In genomic region chr13:109351236-109351635, GRCh38 we compare ENCODE assay signal across 20 cellular contexts.
A peak's percentile ranks its signal among the peaks of the same experiment; 100 is the strongest.
DNase-seq lines count a peak whose midpoint lies in the region; ATAC-seq, FAIRE-seq and TF ChIP-seq lines count a peak whose summit lies in the region.
"Had no signal": no experiment of that assay in that cellular context is flagged by ENCODE, and none has a peak within 500 bp of the region (broad histone marks: within the 10 kb centered on the region; RNA-seq: fewer than 3 reads in every experiment).

No MANE protein-coding gene starts in this region.

- TF ChIP-seq RAD21 in GM12878 (IDR thresholded peaks at IDR 0.05; ENCODE audit: insufficient read depth, low read depth, low read length), result no peak

- H2AFZ ChIP-seq in GM12878 (ENCODE audit: control insufficient read depth, low read depth, low read length) (no peak overlapping the region), GM23248 (no peak overlapping the region)

- intact Hi-C loops in GM12878 (cut with micrococcal nuclease; ENCODE audit: unreplicated experiment), result no loop called here
- intact Hi-C loops in kidney (cut with DNase I), result no loop called here

- 71% methylated on average over 1 of the region's 1 CpG for WGBS in GM12878 (ENCODE audit: insufficient coverage, insufficient replicate concordance, low lambda C conversion rate, missing lambda C conversion rate)
- WGBS in GM23248 (ENCODE audit: low coverage in 1 of 2, low lambda C conversion rate in 2 of 2, missing lambda C conversion rate in 2 of 2), 2 experiments, result 13 to 20% methylated on average over 1 of the region's 1 CpG

- H3K79me2 ChIP-seq in GM12878 (ENCODE audit: control insufficient read depth, insufficient read depth, low read length) (no peaks in the 10 kb centered on the region), GM23248 (ENCODE audit: insufficient read depth) (no peaks in the 10 kb centered on the region)

- no peak overlapping the region for H3K4me3 ChIP-seq in GM12878
- H3K4me3 ChIP-seq in kidney (ENCODE audit: low read length in 2 of 2), result no peak overlapping the region
- no peak overlapping the region for H3K4me3 ChIP-seq in GM23248
- H3K4me3 ChIP-seq: BLaER1, HAP-1 had no signal

- no peak for TF ChIP-seq CTCF in GM12878 (IDR thresholded peaks at IDR 0.05 in 2 of 3, conservative IDR thresholded peaks at IDR 0.05 in 1 of 3; ENCODE audit: control insufficient read depth in 2 of 3, extremely low read depth in 1 of 3, insufficient read depth in 1 of 3, low read depth in 3 of 3, low read length in 3 of 3)
- TF ChIP-seq CTCF in kidney (IDR thresholded peaks at IDR 0.05; ENCODE audit: borderline replicate concordance, extremely low read depth, insufficient read depth), result no peak

- POLR2A ChIA-PET in HEK293T (lab: Yijun Ruan, JAX), result no interaction called here
- POLR2A ChIA-PET in GM12878 (lab: Charles Lee), result no interaction called here

- no peaks in the 10 kb centered on the region for H3K4me1 ChIP-seq in GM12878 (ENCODE audit: control insufficient read depth, insufficient read depth, low read length)
- H3K4me1 ChIP-seq in kidney (ENCODE audit: control insufficient read depth in 1 of 2, insufficient read depth in 1 of 2, low read depth in 1 of 2, low read length in 2 of 2), result no peaks in the 10 kb centered on the region
- peaks cover 27% of the 10 kb centered on the region for H3K4me1 ChIP-seq in GM23248 (ENCODE audit: insufficient read depth)
- H3K4me1 ChIP-seq: BLaER1, Caco-2, HAP-1 had no signal

- H3K36me3 ChIP-seq in GM12878 (ENCODE audit: control insufficient read depth in 2 of 2, insufficient read depth in 2 of 2, low read length in 1 of 2) (no peaks in the 10 kb centered on the region), kidney (ENCODE audit: control insufficient read depth in 1 of 2, insufficient read depth in 2 of 2, low read length in 2 of 2) (no peaks in the 10 kb centered on the region), GM23248 (ENCODE audit: low read depth) (no peaks in the 10 kb centered on the region)
- H3K36me3 ChIP-seq: BLaER1, HAP-1 had no signal

- in situ Hi-C loops in GM12878 (cut with MboI) (no loop called here), GM23248 (cut with MboI) (no loop called here)

- H3F3A ChIP-seq in GM23248 (ENCODE audit: insufficient read depth), result peaks cover 26% of the 10 kb centered on the region

- RAD21 ChIA-PET in GM12878 (lab: Charles Lee; ENCODE audit: unreplicated experiment), result no interaction called here

- H3K27me3 ChIP-seq in GM12878 (replicated peaks in 1 of 2; ENCODE audit: control insufficient read depth in 2 of 2, insufficient read depth in 2 of 2, low read length in 1 of 2) (no peaks in the 10 kb centered on the region), GM23248 (replicated peaks; ENCODE audit: insufficient read depth) (no peaks in the 10 kb centered on the region)
- H3K27me3 ChIP-seq: BLaER1 had no signal

- SMC1A ChIA-PET in GM12878 (lab: Charles Lee; ENCODE audit: uncharacterized antibody, unreplicated experiment), result interaction anchor here (1.3 kb wide), 1 partner anchor 14 kb away, joined by 3 read pairs; no protein-coding TSS in a partner anchor

- H3K27ac ChIP-seq in GM12878 (ENCODE audit: control insufficient read depth, insufficient read depth) (no peak overlapping the region), kidney (ENCODE audit: low read depth in 2 of 2, low read length in 2 of 2) (no peak overlapping the region), GM23248 (no peak overlapping the region)
- H3K27ac ChIP-seq: BLaER1, C4-2B had no signal

- DNase-seq in HEK293T (ENCODE audit: extremely low spot score) (no peak), GM12878 (ENCODE audit: low read depth, low spot score) (no peak), kidney (no peak), GM23248 (no peak)
- DNase-seq: Caco-2; CD4-positive, CD25-positive, alpha-beta regulatory T cell; CD8-positive, alpha-beta T cell; DMS153; DND-41; GDM1; GOT3 had no signal

- BruUV-seq in GM12878 (replicated peaks; lab: Mats Ljungman, UMichigan), result no TSS peak

- H3K9me3 ChIP-seq in GM12878 (replicated peaks; ENCODE audit: control insufficient read depth, insufficient read depth, low read length), result no peaks in the 10 kb centered on the region
- no peaks in the 10 kb centered on the region for H3K9me3 ChIP-seq in kidney (ENCODE audit: control insufficient read depth in 1 of 2, low read length in 2 of 2)
- H3K9me3 ChIP-seq in GM23248 (ENCODE audit: low read depth), result no peaks in the 10 kb centered on the region
- H3K9me3 ChIP-seq: BLaER1, Caco-2, HAP-1 had no signal

- FAIRE-seq in G401.6 (lab: Jason Lieb, UNC) (peak; percentile 46), GM12878 (lab: Jason Lieb, UNC) (no peak), kidney (lab: Jason Lieb, UNC) (peak; percentile 90)
- FAIRE-seq: GM12891, GM18507 had no signal

- no peak for TF ChIP-seq POLR2A in GM12878 (IDR thresholded peaks at IDR 0.05; ENCODE audit: low read depth, low read length)

- no peaks in the 10 kb centered on the region for H4K20me1 ChIP-seq in GM12878 (ENCODE audit: control insufficient read depth, insufficient read depth)
- no peaks in the 10 kb centered on the region for H4K20me1 ChIP-seq in GM23248 (ENCODE audit: insufficient read depth)
- H4K20me1 ChIP-seq: BLaER1 had no signal

- H3K9me2 ChIP-seq in GM23248 (ENCODE audit: insufficient read depth), result no peaks in the 10 kb centered on the region

- H3K4me2 ChIP-seq in GM12878 (ENCODE audit: control insufficient read depth, insufficient read depth) (no peak overlapping the region), GM23248 (ENCODE audit: unreplicated experiment) (no peak overlapping the region)
- H3K4me2 ChIP-seq: BLaER1 had no signal

- CTCF ChIA-PET in HEK293T (lab: Yijun Ruan, JAX), result no interaction called here
- CTCF ChIA-PET in GM12878 (lab: Yijun Ruan, JAX), result no interaction called here

- H3K9ac ChIP-seq in GM12878 (ENCODE audit: control insufficient read depth, insufficient read depth, low read length) (no peak overlapping the region), kidney (ENCODE audit: low read length in 2 of 2) (no peak overlapping the region), GM23248 (no peak overlapping the region)
- H3K9ac ChIP-seq: BLaER1 had no signal

- no peak for TF ChIP-seq EP300 in GM12878 (IDR thresholded peaks at IDR 0.05; ENCODE audit: borderline replicate concordance in 1 of 2, control insufficient read depth in 1 of 2, low read depth in 2 of 2, low read length in 2 of 2)

- ATAC-seq in GM12878 (no peak), HG03097 (IDR thresholded peaks at IDR 0.05; ENCODE audit: low FRiP score, unreplicated experiment) (no peak), HG02623 (IDR thresholded peaks at IDR 0.05; ENCODE audit: unreplicated experiment) (no peak)
- no peak for ATAC-seq in activated CD4-positive, CD25-positive, alpha-beta regulatory T cell treated with anti-CD3 and anti-CD28 coated beads, Interleukin-2, amount 50 U/mL, for 24 hours
- ATAC-seq: CD8-positive, alpha-beta T cell had no signal

TF ChIP-seq in HEK293T, 16 proteins besides CTCF, POLR2A, EP300 and RAD21:
- TF ChIP-seq SUZ12 (IDR thresholded peaks at IDR 0.05) (no peak), FOXM1 (IDR thresholded peaks at IDR 0.05; ENCODE audit: borderline replicate concordance) (no peak), ELF4 (IDR thresholded peaks at IDR 0.05) (peak; percentile 51; the same call in 1 of the 2 replicates), PKNOX1 (IDR thresholded peaks at IDR 0.05) (no peak), NFRKB (IDR thresholded peaks at IDR 0.05) (no peak)
TF ChIP-seq in HEK293T: peak in this region for 1.

TF ChIP-seq in GM12878, 131 proteins besides CTCF, POLR2A, EP300 and RAD21 (continues in another document):
- TF ChIP-seq MLLT1 (IDR thresholded peaks at IDR 0.05), result no peak
- TF ChIP-seq EED (IDR thresholded peaks at IDR 0.05; ENCODE audit: low read depth), result no peak
- no peak for TF ChIP-seq ZBTB4 (CRISPR knock-in tag; IDR thresholded peaks at IDR 0.05)
- TF ChIP-seq PAX8 (IDR thresholded peaks at IDR 0.05), result no peak
